ENCODE assay signal across 21 cellular contexts in genomic region chr10:113875212-113875611, GRCh38. TPM values are rescaled to one million over a fixed set of nuclear protein-coding genes. Genes with fewer than 3 reads are reported as not detected.
A peak's percentile ranks its signal among the peaks of the same experiment; 100 is the strongest.
DNase-seq lines count a peak whose midpoint lies in the region; ATAC-seq, FAIRE-seq and TF ChIP-seq lines count a peak whose summit lies in the region.
"Had no signal": no experiment of that assay in that cellular context is flagged by ENCODE, and none has a peak within 500 bp of the region (broad histone marks: within the 10 kb centered on the region; RNA-seq: fewer than 3 reads in every experiment).

No MANE protein-coding gene starts in this region.

- H3K23ac ChIP-seq in H1 (ENCODE audit: insufficient read length): no peak overlapping the region

- intact Hi-C loops in Panc1 (cut with micrococcal nuclease; ENCODE audit: unreplicated experiment) (no loop called here), pancreas (cut with DNase I) (no loop called here), PC-3 (cut with micrococcal nuclease) (no loop called here)

- H3K9me2 ChIP-seq in Loucy (replicated peaks; ENCODE audit: low read depth, low read length) (no peaks in the 10 kb centered on the region), PC-3 (replicated peaks; ENCODE audit: low read length) (no peaks in the 10 kb centered on the region)

- H3K27me3 ChIP-seq in Loucy (ENCODE audit: insufficient read depth, low read length, poor library complexity, severe bottlenecking) (no peaks in the 10 kb centered on the region), Panc1 (ENCODE audit: control insufficient read depth, insufficient read depth, low read length) (no peaks in the 10 kb centered on the region), H1 (replicated peaks in 1 of 4; ENCODE audit: control insufficient read depth in 3 of 4, extremely low read depth in 1 of 4, insufficient read depth in 3 of 4, low read length in 3 of 4) (no peaks in the 10 kb centered on the region), pancreas (no peaks in the 10 kb centered on the region), PC-3 (ENCODE audit: low read length) (no peaks in the 10 kb centered on the region)
- H3K27me3 ChIP-seq: BE2C had no signal

- no peak overlapping the region for H2AK5ac ChIP-seq in H1 (ENCODE audit: low read depth, low read length)

- H3K4me1 ChIP-seq in Loucy (ENCODE audit: insufficient read depth, low read length, poor library complexity, severe bottlenecking) (peaks cover 48% of the 10 kb centered on the region), Panc1 (ENCODE audit: control insufficient read depth, insufficient read depth, low read length) (no peaks in the 10 kb centered on the region), H1 (replicated peaks in 1 of 4; ENCODE audit: control insufficient read depth in 3 of 4, insufficient read depth in 4 of 4, low read length in 3 of 4) (no peaks in the 10 kb centered on the region), pancreas (peaks cover 9 to 20% (median 17%) of the 10 kb centered on the region in 3 donors), PC-3 (ENCODE audit: insufficient read depth, low read length) (no peaks in the 10 kb centered on the region)
- H3K4me1 ChIP-seq: BE2C had no signal

- DNase-seq in Panc1 (ENCODE audit: low read depth, low spot score) (no peak), H1 (ENCODE audit: low read depth in 1 of 2, low spot score in 2 of 2) (no peak), pancreas (no peak), PC-3 (no peak)
- DNase-seq: ACHN; BE2C; C1 segment of cervical spinal cord; CD4-positive, CD25-positive, alpha-beta regulatory T cell; CD8-positive, alpha-beta memory T cell; COR-L47; DMS 273 treated with DMSO at 0.1 percent for 48 hours; DMS53; DND-41; EL; GOT3; H9 had no signal

- H2BK120ac ChIP-seq in H1 (replicated peaks; ENCODE audit: low read depth, low read length): no peak overlapping the region

- H3F3A ChIP-seq in Loucy (ENCODE audit: low read depth) (peaks cover 5% of the 10 kb centered on the region; the same call in 1 of the 2 replicates), PC-3 (ENCODE audit: low read length, unreplicated experiment) (no peaks in the 10 kb centered on the region)

- no peak overlapping the region for H2BK15ac ChIP-seq in H1 (ENCODE audit: low read length)

- ATAC-seq in Panc1 (no peak), pancreas (peak; percentile 76 to 90 (median 80)), GM18861 (IDR thresholded peaks at IDR 0.05; ENCODE audit: unreplicated experiment) (no peak), PC-3 (no peak), HG02759 (IDR thresholded peaks at IDR 0.05; ENCODE audit: unreplicated experiment) (no peak)
- ATAC-seq: HepG2 had no signal

- H2AFZ ChIP-seq in Loucy (ENCODE audit: low read length) (no peak overlapping the region), H1 (ENCODE audit: low read length) (no peak overlapping the region), PC-3 (ENCODE audit: low read length) (no peak overlapping the region)

- no peak for TF ChIP-seq RAD21 in H1 (IDR thresholded peaks at IDR 0.05 in 1 of 2, conservative IDR thresholded peaks at IDR 0.05 in 1 of 2; ENCODE audit: low read depth in 2 of 2, low read length in 2 of 2)

- H4K8ac ChIP-seq in H1 (ENCODE audit: extremely low read depth, insufficient read depth, low read length): no peak overlapping the region

- in situ Hi-C loops in Panc1 (cut with HindIII; ENCODE audit: low pct_unique_long_range_greater_than_20kb, low sequenced_read_pairs): no loop called here

- H2BK5ac ChIP-seq in H1 (ENCODE audit: low read depth, low read length): no peak overlapping the region

- no peak overlapping the region for H4K5ac ChIP-seq in H1 (ENCODE audit: insufficient read length, low read depth, low read length)

- H3K9me3 ChIP-seq in Loucy (ENCODE audit: insufficient read depth, low read depth, low read length) (no peaks in the 10 kb centered on the region), Panc1 (ENCODE audit: control insufficient read depth, insufficient read depth, low read depth, low read length) (peaks cover 14% of the 10 kb centered on the region; the same call in 1 of the 2 replicates), H1 (ENCODE audit: insufficient read depth in 2 of 2, low read depth in 1 of 2, low read length in 1 of 2) (no peaks in the 10 kb centered on the region), pancreas (peaks cover 0 to 4% (median 0%) of the 10 kb centered on the region in 4 donors), PC-3 (ENCODE audit: low read length) (no peaks in the 10 kb centered on the region)
- H3K9me3 ChIP-seq: BE2C had no signal

- POLR2A ChIA-PET in Panc1 (lab: Charles Lee) (interaction anchor here (0.6 kb wide), 2 partner anchors 38 to 44 kb away, joined by 3 to 5 read pairs; no protein-coding TSS in a partner anchor), H1 (lab: Charles Lee; ENCODE audit: partially characterized antibody) (interaction anchor here (1.5 kb wide), 1 partner anchor 22 kb away, joined by 5 read pairs; the partner anchor contains the start of genes DCLRE1A and NHLRC2), PC-3 (lab: Charles Lee; ENCODE audit: unreplicated experiment) (no interaction called here)

- TF ChIP-seq POLR2A in H1 (IDR thresholded peaks at IDR 0.05; ENCODE audit: control extremely low read depth in 1 of 2, low read depth in 2 of 2, low read length in 2 of 2): no peak

- H3K27ac ChIP-seq in Panc1 (ENCODE audit: low read length): 0 out of 2 replicates have a peak overlapping the region, but pooled peaks have one; percentile 9
- no peak overlapping the region for H3K27ac ChIP-seq in H1 (ENCODE audit: low read depth, low read length)
- peak overlapping the region in 3 of 4 donors; percentile 46 to 57 (median 56) for H3K27ac ChIP-seq in pancreas
- H3K27ac ChIP-seq in PC-3 (ENCODE audit: low read length): no peak overlapping the region

- H3K36me3 ChIP-seq in Loucy (ENCODE audit: insufficient read depth, low read length) (peaks cover 17% of the 10 kb centered on the region), Panc1 (ENCODE audit: control insufficient read depth, insufficient read depth, low read length) (peaks cover 20% of the 10 kb centered on the region), H1 (ENCODE audit: control insufficient read depth in 2 of 4, insufficient read depth in 4 of 4, low read length in 3 of 4) (peaks cover 0 to 13% (median 3%) of the 10 kb centered on the region in 4 experiments; a peak in 3 of 8 replicates), pancreas (no peaks in the 10 kb centered on the region), PC-3 (ENCODE audit: low read depth, low read length) (peaks cover 8% of the 10 kb centered on the region; the same call in 1 of the 2 replicates)

- BruUV-seq in Panc1 (replicated peaks; lab: Mats Ljungman, UMichigan): no TSS peak
- no TSS peak for BruUV-seq in PC-3 (replicated peaks; lab: Mats Ljungman, UMichigan)

- peaks cover 73% of the 10 kb centered on the region for H3K79me2 ChIP-seq in Loucy (ENCODE audit: insufficient read depth, low read length)
- peaks cover 0 to 42% of the 10 kb centered on the region in 2 experiments; a peak in 3 of 4 replicates for H3K79me2 ChIP-seq in H1 (ENCODE audit: control insufficient read depth in 1 of 2, insufficient read depth in 2 of 2, low read length in 2 of 2)
- peaks cover 9% of the 10 kb centered on the region; the same call in 1 of the 2 replicates for H3K79me2 ChIP-seq in PC-3 (ENCODE audit: low read length)

- no peak overlapping the region for H4K91ac ChIP-seq in H1 (replicated peaks; ENCODE audit: insufficient read length, low read length)

- H3K79me1 ChIP-seq in H1 (ENCODE audit: low read depth, low read length): no peaks in the 10 kb centered on the region

- CTCF ChIA-PET in Panc1 (lab: Charles Lee) (interaction anchor here (0.6 kb wide), 1 partner anchor 17 kb away, joined by 11 read pairs; no protein-coding TSS in a partner anchor), H1 (lab: Charles Lee; ENCODE audit: partially characterized antibody) (interaction anchor here (0.6 kb wide), 1 partner anchor 228 kb away, joined by 3 read pairs; no protein-coding TSS in a partner anchor), PC-3 (lab: Charles Lee) (no interaction called here)

- H3K9ac ChIP-seq in Loucy (ENCODE audit: low read depth, low read length, poor library complexity, severe bottlenecking): peak overlapping the region; percentile 17
- H3K9ac ChIP-seq in H1 (replicated peaks in 1 of 4; ENCODE audit: extremely low read depth in 1 of 4, low read depth in 3 of 4, low read length in 3 of 4): no peak overlapping the region
- H3K9ac ChIP-seq in PC-3 (ENCODE audit: low read length): no peak overlapping the region

- no peak overlapping the region for H2BK20ac ChIP-seq in H1 (ENCODE audit: low read length)

- H3K18ac ChIP-seq in H1 (ENCODE audit: extremely low read depth, low read length): no peak overlapping the region

- H3K4me2 ChIP-seq in Loucy (ENCODE audit: low read depth, low read length, poor library complexity, severe bottlenecking): peak overlapping the region; percentile 25
- no peak overlapping the region for H3K4me2 ChIP-seq in H1 (ENCODE audit: insufficient read depth in 1 of 2, low read depth in 2 of 2, low read length in 2 of 2)
- H3K4me2 ChIP-seq in PC-3 (ENCODE audit: low read length): no peak overlapping the region

- H3K4me3 ChIP-seq in Loucy (ENCODE audit: low read length, poor library complexity, severe bottlenecking): no peak overlapping the region
- H3K4me3 ChIP-seq in Panc1 (ENCODE audit: low read depth in 2 of 2, low read length in 2 of 2): no peak overlapping the region
- H3K4me3 ChIP-seq in H1 (ENCODE audit: extremely low read depth in 1 of 4, insufficient read depth in 2 of 4, low read depth in 3 of 4, low read length in 4 of 4): no peak overlapping the region
- H3K4me3 ChIP-seq in pancreas: no peak overlapping the region
- no peak overlapping the region for H3K4me3 ChIP-seq in PC-3 (ENCODE audit: low read length)

- H4K20me1 ChIP-seq in Loucy (ENCODE audit: insufficient read depth, low read length, poor library complexity, severe bottlenecking) (no peaks in the 10 kb centered on the region), H1 (replicated peaks in 1 of 2; ENCODE audit: control insufficient read depth in 1 of 2, insufficient read depth in 2 of 2, low read length in 2 of 2) (no peaks in the 10 kb centered on the region), PC-3 (ENCODE audit: low read length) (no peaks in the 10 kb centered on the region)

- no peaks in the 10 kb centered on the region; the same call in 1 of the 2 replicates for H3K23me2 ChIP-seq in H1 (ENCODE audit: low read depth, low read length)

- H3K4ac ChIP-seq in H1 (replicated peaks; ENCODE audit: insufficient read length, low read depth, low read length): no peak overlapping the region

- TF ChIP-seq EP300 in H1 (IDR thresholded peaks at IDR 0.05; ENCODE audit: borderline replicate concordance in 1 of 2, low read depth in 2 of 2, low read length in 2 of 2): no peak

- TF ChIP-seq CTCF in Loucy (conservative IDR thresholded peaks at IDR 0.05; ENCODE audit: low read length) (no peak), Panc1 (IDR thresholded peaks at IDR 0.05) (no peak), H1 (IDR thresholded peaks at IDR 0.05; ENCODE audit: control extremely low read depth in 1 of 3, insufficient read depth in 1 of 3, low read depth in 1 of 3, low read length in 3 of 3) (no peak), pancreas (IDR thresholded peaks at IDR 0.05) (no peak), PC-3 (conservative IDR thresholded peaks at IDR 0.05; ENCODE audit: low read depth, low read length) (no peak)

- WGBS in H1 (ENCODE audit: extremely low coverage in 1 of 2, insufficient coverage in 1 of 2, insufficient read length in 1 of 2, insufficient replicate concordance in 2 of 2, low coverage in 1 of 2, low lambda C conversion rate in 2 of 2, missing lambda C conversion rate in 1 of 2), 2 experiments: 92% methylated on average over 1 of the region's 1 CpG; no CpG with 5 or more reads in 1 of the 2 experiments
- 25 to 31% methylated on average over 1 of the region's 1 CpG for WGBS in pancreas, 2 donors

- H3K14ac ChIP-seq in H1 (ENCODE audit: insufficient read length): no peak overlapping the region

- H3K56ac ChIP-seq in H1 (replicated peaks; ENCODE audit: insufficient read length, low read depth, low read length): no peak overlapping the region

- no peak overlapping the region for H2BK12ac ChIP-seq in H1 (ENCODE audit: low read depth, low read length)

- FAIRE-seq in H1 (lab: Jason Lieb, UNC) (peak; percentile 19), pancreas (lab: Jason Lieb, UNC) (no peak)
- FAIRE-seq: A204.1, HepG2 had no signal

RNA-seq across cellular contexts. Expression of gene NHLRC2, which starts 20.8 kb away (rescaled TPM):
- total RNA-seq in Panc1 (2021; ENCODE audit: unreplicated experiment): 47.3 TPM
- polyA plus RNA-seq in Panc1 (2012; ENCODE audit: insufficient read length): 5.9 TPM
- total RNA-seq in H1 (2021; fragmentation: NEBNext Ultra II Directional; extraction: Animal tissue kit (Norgen Biotek cat#: 25700)): 21.6 and 25.6 TPM in 2 replicates
- 4.4 and 4.9 TPM in 2 replicates for polyA plus RNA-seq in H1 (2011; rRNA removed)
- polyA plus RNA-seq in H1 (2011; cell fraction: cytosol; rRNA removed): 6.7 TPM
- polyA plus RNA-seq in H1 (2011; cell fraction: nucleus; rRNA removed): 7.0 TPM
- polyA plus RNA-seq in H1 (2012, experiment 1 of 2): 3.9 to 5.5 TPM (median 4.8 TPM) in 4 replicates
- 0.29 TPM for polyA plus RNA-seq in H1 (2012, experiment 2 of 2)
- polyA plus RNA-seq in H1 (2013, experiment 1 of 2): 6.4 TPM
- 5.6 TPM for polyA plus RNA-seq in H1 (2013, experiment 2 of 2)
- 34.1 and 36.0 TPM in 2 replicates for polyA minus RNA-seq in H1 (2011; rRNA and poly(A)+ RNA removed)
- polyA minus RNA-seq in H1 (2011; cell fraction: cytosol; rRNA and poly(A)+ RNA removed): 14.3 TPM
- polyA minus RNA-seq in H1 (2011; cell fraction: nucleus; rRNA and poly(A)+ RNA removed): 71.4 TPM
- total RNA-seq in pancreas: 10 to 100 TPM; 15.8 to 24.0 (median 19.5) TPM
- polyA plus RNA-seq in pancreas: 1 to 10 TPM; 4.3 to 6.4 TPM
- 17.5 and 24.1 TPM in 2 replicates for total RNA-seq in PC-3 (2014; rRNA removed)

RNA-seq across cellular contexts. Expression of gene DCLRE1A, which starts 21.3 kb away (rescaled TPM):
- 15.0 TPM for total RNA-seq in Panc1 (2021; ENCODE audit: unreplicated experiment)
- 4.6 TPM for polyA plus RNA-seq in Panc1 (2012; ENCODE audit: insufficient read length)
- 10.1 and 11.4 TPM in 2 replicates for total RNA-seq in H1 (2021; fragmentation: NEBNext Ultra II Directional; extraction: Animal tissue kit (Norgen Biotek cat#: 25700))
- 4.6 and 8.1 TPM in 2 replicates for polyA plus RNA-seq in H1 (2011; rRNA removed)
- polyA plus RNA-seq in H1 (2011; cell fraction: cytosol; rRNA removed): 7.5 TPM
- 4.4 TPM for polyA plus RNA-seq in H1 (2011; cell fraction: nucleus; rRNA removed)
- 6.0 to 9.4 TPM (median 7.2 TPM) in 4 replicates for polyA plus RNA-seq in H1 (2012, experiment 1 of 2)
- polyA plus RNA-seq in H1 (2012, experiment 2 of 2): 0.47 TPM
- polyA plus RNA-seq in H1 (2013, experiment 1 of 2): 6.0 TPM
- polyA plus RNA-seq in H1 (2013, experiment 2 of 2): 6.0 TPM
- 13.5 and 17.7 TPM in 2 replicates for polyA minus RNA-seq in H1 (2011; rRNA and poly(A)+ RNA removed)
- polyA minus RNA-seq in H1 (2011; cell fraction: cytosol; rRNA and poly(A)+ RNA removed): 6.2 TPM
- 10.0 TPM for polyA minus RNA-seq in H1 (2011; cell fraction: nucleus; rRNA and poly(A)+ RNA removed)
- total RNA-seq in pancreas: 1 to 10 TPM; 3.3 to 5.7 (median 4.7) TPM
- 1 to 10 TPM; 2.4 to 4.0 TPM for polyA plus RNA-seq in pancreas
- total RNA-seq in PC-3 (2014; rRNA removed): 3.3 and 5.0 TPM in 2 replicates

Comparison
In these comparisons a context has a peak if more than half of its experiments do, and no peak if none do; other contexts are left out.
1. ATAC-seq: peak in pancreas (4 of 4); none in Panc1 (single experiment), GM18861 (single experiment), PC-3 (single experiment) and HG02759 (single experiment).
2. H3K27ac ChIP-seq: peak in Panc1 (single experiment) and pancreas (3 of 4); none in H1 (single experiment) and PC-3 (single experiment).